ENCODE assay signal across 8 cellular contexts in genomic region chr20:45347936-45348809, GRCh38. TPM values are rescaled to one million over a fixed set of nuclear protein-coding genes. Genes with fewer than 3 reads are reported as not detected.
DNase-seq lines count a peak whose midpoint lies in the region; ATAC-seq and TF ChIP-seq lines count a peak whose summit lies in the region.

Gene SDC4, minus strand, starts transcription at chr20:45348424. Its CDS starts 40 bp downstream, at chr20:45348384.

- WGBS in esophagus muscularis mucosa = 5% methylated on average over 33 of the region's 78 CpGs

- TF ChIP-seq EP300 in esophagus muscularis mucosa (IDR thresholded peaks at IDR 0.05) = no peak

- peak within 1 kb of the TSS in 2 of 6 donors; percentile 49 to 56 for H3K27ac Mint-ChIP-seq in naive B cell

- peak within 1 kb of the TSS; percentile 93 to 97 (median 96) for H3K27ac ChIP-seq in esophagus muscularis mucosa (replicated peaks in 1 of 4)

- H3K9me3 ChIP-seq in esophagus muscularis mucosa = no peaks in the 10 kb centered on the region

- H3K36me3 Mint-ChIP-seq in naive B cell = no peaks in the 10 kb centered on the region

- no peaks in the 10 kb centered on the region for H3K9me3 Mint-ChIP-seq in naive B cell

- no peaks in the 10 kb centered on the region for H3K36me3 ChIP-seq in esophagus muscularis mucosa

- H3K4me3 ChIP-seq in esophagus muscularis mucosa = peak within 1 kb of the TSS; percentile 78 to 80 (median 80)

- intact Hi-C loops in esophagus muscularis mucosa (cut with DNase I) = no loop called here

- TF ChIP-seq CTCF in esophagus muscularis mucosa (IDR thresholded peaks at IDR 0.05) = no peak

- no peaks in the 10 kb centered on the region for H3K27me3 ChIP-seq in esophagus muscularis mucosa

- ATAC-seq in naive B cell (ENCODE audit: low read depth in 2 of 2) = peak; percentile 69 to 77

- DNase-seq in NCI-H1417 (lab: John Stamatoyannopoulos, UW) (peak in 2 of 3 experiments; percentile 64 to 69), NCI-H1417 treated with DMSO at 0.1 percent for 48 hours (lab: John Stamatoyannopoulos, UW) (no peak), NOMO-1 treated with DMSO at 0.1 percent for 48 hours (lab: John Stamatoyannopoulos, UW; ENCODE audit: unreplicated experiment) (peak; percentile 28), activated T-helper 1 cell treated with Interleukin-2 at 50 U/mL for 16 hours (ENCODE audit: low read depth) (peak; percentile 44), esophagus muscularis mucosa (ENCODE audit: extremely low spot score) (no peak), naive B cell (no peak), SHP77 (lab: John Stamatoyannopoulos, UW) (no peak)
- peak; percentile 71 for DNase-seq in stimulated activated naive CD4-positive, alpha-beta T cell treated with Interleukin-2 at 50 U/mL for 16 hours (lab: John Stamatoyannopoulos, UW)

- peak within 1 kb of the TSS; percentile 40 to 87 (median 74) for H3K4me3 Mint-ChIP-seq in naive B cell

- H3K27me3 Mint-ChIP-seq in naive B cell = peaks cover 24 to 52% (median 34%) of the 10 kb centered on the region in 3 donors

- peaks cover 33 to 56% (median 53%) of the 10 kb centered on the region in 4 donors for H3K4me1 ChIP-seq in esophagus muscularis mucosa

- peaks cover 12 to 39% (median 21%) of the 10 kb centered on the region in 3 donors for H3K4me1 Mint-ChIP-seq in naive B cell

- peak; percentile 96 for TF ChIP-seq POLR2A in esophagus muscularis mucosa (IDR thresholded peaks at IDR 0.05; ENCODE audit: low read depth)

RNA-seq across cellular contexts. Expression of gene SDC4, which starts in this region (rescaled TPM):
- 100 to 1,000 TPM in 1 of 4 donors, 10 to 100 TPM in 3; 61.9 to 177 (median 72.2) TPM for total RNA-seq in esophagus muscularis mucosa
- not detected for polyA plus RNA-seq in naive B cell (ENCODE audit: low read depth in 6 of 6)

Comparison
In these comparisons a context has a peak if more than half of its experiments do, and no peak if none do; other contexts are left out.
1. DNase-seq: peak in NCI-H1417 (2 of 3), NOMO-1 treated with DMSO at 0.1 percent for 48 hours (single experiment), activated T-helper 1 cell treated with Interleukin-2 at 50 U/mL for 16 hours (single experiment) and stimulated activated naive CD4-positive, alpha-beta T cell treated with Interleukin-2 at 50 U/mL for 16 hours (single experiment); none in NCI-H1417 treated with DMSO at 0.1 percent for 48 hours (single experiment), esophagus muscularis mucosa (single experiment), naive B cell (single experiment) and SHP77 (0 of 2).
2. Peak in ATAC-seq in naive B cell; RNA of the gene not detected or under 1 TPM.